ENCODE assay signal across 11 cellular contexts in the genomic region with DNA sequence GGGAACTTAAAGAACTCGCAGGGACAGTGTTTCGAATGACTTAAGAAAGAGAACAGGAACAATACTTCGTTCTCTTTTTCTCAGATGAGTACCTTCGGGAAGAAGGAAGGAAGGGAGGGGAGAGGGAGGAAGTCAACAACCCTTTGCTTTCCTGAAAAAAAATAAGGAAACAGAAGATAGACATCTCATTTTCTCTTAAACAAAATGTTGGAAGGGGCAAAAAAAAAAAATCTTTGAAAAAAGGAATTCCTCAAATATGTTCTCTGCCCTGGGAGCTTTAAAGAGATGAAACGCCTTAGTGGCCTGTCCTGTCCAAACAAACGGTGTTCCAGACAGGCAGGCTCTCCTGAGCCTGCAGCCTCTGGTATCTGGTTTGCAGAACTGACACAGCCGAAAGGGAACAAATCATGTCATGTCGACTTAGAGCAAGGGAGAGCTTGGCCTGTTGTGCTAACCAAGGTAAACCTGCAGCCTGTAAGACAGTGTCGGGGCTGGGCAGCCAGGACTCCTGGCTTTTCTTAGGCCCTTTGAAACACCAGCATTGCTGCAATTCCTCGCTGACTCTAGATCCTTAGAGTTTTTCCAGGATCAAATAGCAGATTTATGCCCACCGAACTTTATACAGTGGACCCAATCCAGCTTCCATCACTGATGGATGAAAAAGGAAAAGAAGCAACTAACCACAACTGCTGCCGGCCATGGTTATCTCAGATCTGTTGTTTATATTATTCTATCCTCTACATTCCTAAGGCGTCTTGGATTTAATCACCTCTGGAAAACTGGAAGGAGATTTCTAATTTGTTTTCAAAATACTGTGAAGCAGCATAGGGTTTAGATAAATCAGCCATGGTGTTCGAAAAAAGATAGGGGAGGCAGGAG. TPM values are rescaled to one million over a fixed set of nuclear protein-coding genes. Genes with fewer than 3 reads are reported as not detected.
DNase-seq lines count a peak whose midpoint lies in the region; ATAC-seq, FAIRE-seq and TF ChIP-seq lines count a peak whose summit lies in the region.
"Had no signal": no experiment of that assay in that cellular context is flagged by ENCODE, and none has a peak within 500 bp of the region (broad histone marks: within the 10 kb centered on the region; RNA-seq: fewer than 3 reads in every experiment).

A gene with protein sequence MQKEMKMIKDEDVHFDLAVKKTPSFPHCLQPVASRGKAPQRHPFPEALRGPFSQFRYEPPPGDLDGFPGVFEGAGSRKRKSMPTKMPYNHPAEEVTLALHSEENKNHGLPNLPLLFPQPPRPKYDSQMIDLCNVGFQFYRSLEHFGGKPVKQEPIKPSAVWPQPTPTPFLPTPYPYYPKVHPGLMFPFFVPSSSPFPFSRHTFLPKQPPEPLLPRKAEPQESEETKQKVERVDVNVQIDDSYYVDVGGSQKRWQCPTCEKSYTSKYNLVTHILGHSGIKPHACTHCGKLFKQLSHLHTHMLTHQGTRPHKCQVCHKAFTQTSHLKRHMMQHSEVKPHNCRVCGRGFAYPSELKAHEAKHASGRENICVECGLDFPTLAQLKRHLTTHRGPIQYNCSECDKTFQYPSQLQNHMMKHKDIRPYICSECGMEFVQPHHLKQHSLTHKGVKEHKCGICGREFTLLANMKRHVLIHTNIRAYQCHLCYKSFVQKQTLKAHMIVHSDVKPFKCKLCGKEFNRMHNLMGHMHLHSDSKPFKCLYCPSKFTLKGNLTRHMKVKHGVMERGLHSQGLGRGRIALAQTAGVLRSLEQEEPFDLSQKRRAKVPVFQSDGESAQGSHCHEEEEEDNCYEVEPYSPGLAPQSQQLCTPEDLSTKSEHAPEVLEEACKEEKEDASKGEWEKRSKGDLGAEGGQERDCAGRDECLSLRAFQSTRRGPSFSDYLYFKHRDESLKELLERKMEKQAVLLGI (minus strand): TSS at position 51 of the 879 bp plus-strand sequence. CDS start 45,914 bp downstream, outside the sequence.

- CTCF ChIA-PET in activated CD8-positive, alpha-beta T cell treated with anti-CD3 and anti-CD28 coated beads, Interleukin-2, amount 10 ng/mL, durations not matched to agents 7 days and 5 days (lab: Charles Lee): interaction anchor here (0.8 kb wide), 1 partner anchor 142 kb away, joined by 3 read pairs; no protein-coding TSS in a partner anchor

- peaks cover 15% of the 10 kb centered on the region for H3K27me3 Mint-ChIP-seq in activated CD8-positive, alpha-beta T cell treated with anti-CD3 and anti-CD28 coated beads, Interleukin-2, amount 10 ng/mL, durations not matched to agents 7 days and 5 days (ENCODE audit: low read depth)

- H3K9me3 Mint-ChIP-seq in activated CD8-positive, alpha-beta T cell treated with anti-CD3 and anti-CD28 coated beads, Interleukin-2, amount 10 ng/mL, durations not matched to agents 7 days and 5 days (ENCODE audit: insufficient read depth): no peaks in the 10 kb centered on the region

- no peak for TF ChIP-seq CTCF in foreskin keratinocyte (conservative IDR thresholded peaks at IDR 0.05)

- H3K4me1 Mint-ChIP-seq in activated CD8-positive, alpha-beta T cell treated with anti-CD3 and anti-CD28 coated beads, Interleukin-2, amount 10 ng/mL, durations not matched to agents 7 days and 5 days (ENCODE audit: low read depth): peaks cover 3% of the 10 kb centered on the region

- no peak within 1 kb of the TSS for H3K4me3 Mint-ChIP-seq in activated CD8-positive, alpha-beta T cell treated with anti-CD3 and anti-CD28 coated beads, Interleukin-2, amount 10 ng/mL, durations not matched to agents 7 days and 5 days

- H3K36me3 Mint-ChIP-seq in activated CD8-positive, alpha-beta T cell treated with anti-CD3 and anti-CD28 coated beads, Interleukin-2, amount 10 ng/mL, durations not matched to agents 7 days and 5 days (ENCODE audit: low read depth): no peaks in the 10 kb centered on the region

- DNase-seq in GM19239 (ENCODE audit: insufficient read length, low spot score) (no peak), amniotic epithelial cell (ENCODE audit: low read depth) (peak; percentile 71), left lobe of liver (ENCODE audit: low spot score) (no peak), foreskin keratinocyte (no peak), T-helper 9 cell (no peak)
- no peak for DNase-seq in activated CD8-positive, alpha-beta T cell treated with anti-CD3 and anti-CD28 coated beads, Interleukin-2, amount 10 ng/mL, durations not matched to agents 7 days and 5 days
- DNase-seq in activated CD4-positive, alpha-beta T cell treated with anti-CD3 and anti-CD28 coated beads for 4 hours: no peak
- DNase-seq: activated CD4-positive, CD25-positive, alpha-beta regulatory T cell treated with anti-CD3 and anti-CD28 coated beads, Interleukin-2, amount 50 U/mL, for 72 hours; NCI-H524 treated with DMSO at 0.1 percent for 48 hours had no signal

- no peaks in the 10 kb centered on the region for H3K27me3 ChIP-seq in foreskin keratinocyte

- peaks cover 22% of the 10 kb centered on the region for H3K4me1 ChIP-seq in foreskin keratinocyte

- POLR2A ChIA-PET in activated CD8-positive, alpha-beta T cell treated with anti-CD3 and anti-CD28 coated beads, Interleukin-2, amount 10 ng/mL, durations not matched to agents 7 days and 5 days (lab: Charles Lee): interaction anchor here (0.7 kb wide), 1 partner anchor 188 kb away, joined by 3 read pairs; a partner anchor contains a TSS

- H3K4me3 ChIP-seq in skin epidermis: peak within 1 kb of the TSS in 6 of 7 experiments; percentile 0 to 12 (median 6)

- FAIRE-seq in GM19239 (lab: Jason Lieb, UNC): peak; percentile 8
- FAIRE-seq: frontal cortex had no signal

- peak within 1 kb of the TSS in 14 of 21 experiments; percentile 21 to 80 (median 46) for H3K27ac ChIP-seq in skin epidermis
- no peak within 1 kb of the TSS for H3K27ac ChIP-seq in foreskin keratinocyte

- no peak within 1 kb of the TSS for H3K27ac Mint-ChIP-seq in activated CD8-positive, alpha-beta T cell treated with anti-CD3 and anti-CD28 coated beads, Interleukin-2, amount 10 ng/mL, durations not matched to agents 7 days and 5 days

- ATAC-seq in left lobe of liver: peak; percentile 14
- ATAC-seq in activated CD8-positive, alpha-beta T cell treated with anti-CD3 and anti-CD28 coated beads, Interleukin-2, amount 10 ng/mL, durations not matched to agents 7 days and 5 days: no peak
- ATAC-seq in foreskin keratinocyte: no peak

RNA-seq across cellular contexts. Expression of the gene that starts here (rescaled TPM):
- 1.7 TPM for total RNA-seq in left lobe of liver
- not detected for total RNA-seq in activated CD8-positive, alpha-beta T cell treated with anti-CD3 and anti-CD28 coated beads, Interleukin-2, amount 10 ng/mL, durations not matched to agents 7 days and 5 days
- total RNA-seq in foreskin keratinocyte: not detected in 2 replicates
- not detected in 2 replicates for polyA plus RNA-seq in foreskin keratinocyte
